In genomic region chr9:93002700-93003099, GRCh38 we compare ENCODE assay signal across 1 cellular context.
TF ChIP-seq lines count a peak whose summit lies in the region.

No MANE protein-coding gene starts in this region.

TF ChIP-seq in H1, 55 proteins besides CTCF, POLR2A, EP300 and RAD21:
- TF ChIP-seq PHF8 (conservative IDR thresholded peaks at IDR 0.05; ENCODE audit: low read depth, low read length) (no peak), CBX5 (IDR thresholded peaks at IDR 0.05; ENCODE audit: low read depth, low read length) (no peak), ZNF274 (IDR thresholded peaks at IDR 0.05; ENCODE audit: borderline replicate concordance, extremely low read depth, low read length) (no peak), BCL11A (IDR thresholded peaks at IDR 0.05; ENCODE audit: low read depth in 2 of 2, low read length in 2 of 2) (no peak), SP1 (IDR thresholded peaks at IDR 0.05; ENCODE audit: low read depth, low read length) (no peak)
